In the genomic region with DNA sequence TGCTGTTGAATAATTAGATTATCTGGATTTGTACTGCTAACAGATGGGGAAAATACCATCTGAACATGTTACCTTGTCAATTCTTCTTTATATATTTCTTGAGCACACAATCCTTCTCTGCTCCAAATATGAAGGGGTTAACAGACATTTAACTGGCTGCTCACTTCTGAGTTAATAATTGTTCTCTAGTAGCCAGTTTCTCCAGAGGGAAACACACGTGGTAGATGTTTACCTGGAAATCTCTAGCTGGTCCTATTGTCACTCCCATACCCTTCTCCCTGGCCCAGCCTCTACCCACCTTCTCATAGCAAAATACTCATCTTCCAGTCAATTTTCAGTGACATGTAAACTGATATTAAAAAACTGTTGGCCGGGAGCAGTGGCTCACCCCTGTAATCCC, we compare ENCODE assay signal across 24 cellular contexts.
"Had no signal": no experiment of that assay in that cellular context is flagged by ENCODE, and none has a peak within 500 bp of the region (broad histone marks: within the 10 kb centered on the region; RNA-seq: fewer than 3 reads in every experiment).

No MANE protein-coding gene starts in this region.

- H3K9me3 ChIP-seq: gastrocnemius medialis, lower lobe of right lung, neutrophil, sigmoid colon, thoracic aorta, vagina had no signal

- H3K27ac ChIP-seq: epithelial cell of prostate, lower lobe of right lung, neutrophil, sigmoid colon, thoracic aorta, vagina had no signal

- H3K27me3 ChIP-seq: gastrocnemius medialis, neutrophil, sigmoid colon, vagina had no signal

- H3K4me1 ChIP-seq: lower lobe of right lung, vagina had no signal

- H3K36me3 ChIP-seq: gastrocnemius medialis, lower lobe of right lung, neutrophil, sigmoid colon, thoracic aorta, vagina had no signal

- DNase-seq: activated B cell treated with CpG ODN at 0.5 μM for 24 hours; activated CD8-positive, alpha-beta memory T cell treated with anti-CD3 and anti-CD28 coated beads, Interleukin-2, amount 10 ng/mL, durations not matched to agents 7 days and 5 days; activated CD8-positive, alpha-beta T cell treated with anti-CD3 and anti-CD28 coated beads, Interleukin-2, amount 10 ng/mL, durations not matched to agents 7 days and 5 days; activated T-cell treated with anti-CD3 and anti-CD28 coated beads, Interleukin-2, amount 50 U/mL, for 48 hours; anterior cingulate cortex; effector CD8-positive, alpha-beta T cell; gastrocnemius medialis; glutamatergic neuron; left colon; lower lobe of right lung; mesendoderm; natural killer cell; sigmoid colon; small intestine; stimulated activated CD4-positive, alpha-beta T cell treated with anti-CD3 and anti-CD28 coated beads, Interleukin-4, amount 100 ng/mL, for 24 hours; T-helper 17 cell had no signal

- ATAC-seq: activated CD8-positive, alpha-beta memory T cell treated with anti-CD3 and anti-CD28 coated beads, Interleukin-2, amount 10 ng/mL, durations not matched to agents 7 days and 5 days; activated CD8-positive, alpha-beta T cell treated with anti-CD3 and anti-CD28 coated beads, Interleukin-2, amount 10 ng/mL, durations not matched to agents 7 days and 5 days; gastrocnemius medialis; left colon; lower lobe of right lung; natural killer cell; stimulated activated effector memory CD8-positive, alpha-beta T cell treated with anti-CD3 and anti-CD28 coated beads, Interleukin-12 subunit alpha, Interleukin-12 subunit beta, amount 100 ng/mL, for 72 hours; T-helper 17 cell had no signal

- H3K4me3 ChIP-seq: gastrocnemius medialis, lower lobe of right lung, sigmoid colon, thoracic aorta, vagina had no signal

- FAIRE-seq: colon, endometrium, keratinocyte, small intestine had no signal
